In the genomic region with DNA sequence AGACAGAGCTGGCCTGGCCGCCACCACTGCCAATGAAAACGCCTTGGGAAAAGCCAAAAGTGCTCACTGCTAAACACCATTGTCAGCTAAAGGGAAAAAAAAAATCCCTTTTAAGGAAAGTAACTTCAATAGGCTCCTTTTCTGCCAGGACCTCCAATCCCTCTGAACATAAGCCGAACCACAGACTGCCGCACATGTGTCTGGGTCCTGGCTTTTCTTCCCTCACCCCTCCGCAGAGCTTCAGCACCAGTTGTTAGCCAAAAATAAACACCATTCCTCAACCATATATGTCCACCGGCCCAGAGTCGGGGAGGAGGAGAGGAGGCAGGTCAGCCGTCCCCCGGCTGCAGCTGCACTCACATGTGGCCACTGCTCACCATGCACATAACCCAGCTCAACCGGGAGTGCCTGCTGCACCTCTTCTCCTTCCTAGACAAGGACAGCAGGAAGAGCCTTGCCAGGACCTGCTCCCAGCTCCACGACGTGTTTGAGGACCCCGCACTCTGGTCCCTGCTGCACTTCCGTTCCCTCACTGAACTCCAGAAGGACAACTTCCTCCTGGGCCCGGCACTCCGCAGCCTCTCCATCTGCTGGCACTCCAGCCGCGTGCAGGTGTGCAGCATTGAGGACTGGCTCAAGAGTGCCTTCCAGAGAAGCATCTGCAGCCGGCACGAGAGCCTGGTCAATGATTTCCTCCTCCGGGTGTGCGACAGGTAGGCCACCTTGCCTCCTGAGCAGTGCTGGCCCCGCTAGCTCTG, we compare ENCODE assay signal across 8 cellular contexts. TPM values are rescaled to one million over a fixed set of nuclear protein-coding genes. Genes with fewer than 3 reads are reported as not detected.
DNase-seq lines count a peak whose midpoint lies in the region; ATAC-seq and TF ChIP-seq lines count a peak whose summit lies in the region.

A gene with protein sequence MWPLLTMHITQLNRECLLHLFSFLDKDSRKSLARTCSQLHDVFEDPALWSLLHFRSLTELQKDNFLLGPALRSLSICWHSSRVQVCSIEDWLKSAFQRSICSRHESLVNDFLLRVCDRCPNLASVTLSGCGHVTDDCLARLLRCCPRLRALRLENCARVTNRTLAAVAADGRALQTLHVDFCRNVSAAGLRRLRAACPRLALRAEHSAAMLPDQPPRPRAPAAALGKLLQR (plus strand): TSS at position 355 of the 758 bp plus-strand sequence. CDS start 6 bp downstream, at position 361.

- DNase-seq in HFF-Myc (ENCODE audit: extremely low read depth, low read depth) = peak; percentile 35
- DNase-seq in activated CD8-positive, alpha-beta T cell treated with anti-CD3 and anti-CD28 coated beads, Interleukin-2, amount 10 ng/mL, durations not matched to agents 7 days and 5 days = no peak
- peak; percentile 26 for DNase-seq in hepatocyte (ENCODE audit: low spot score)
- no peak for DNase-seq in stimulated activated naive B cell treated with anti-CD40 and anti-IgM and Interleukin-4, amounts not matched to agents 10 μg/mL and 1 μg/mL and 100 μg/mL, for 72 hours
- no peak for DNase-seq in NOMO-1 (lab: John Stamatoyannopoulos, UW; ENCODE audit: unreplicated experiment in 2 of 2)
- DNase-seq in NAMALWA (ENCODE audit: low spot score) = no peak
- no peak for DNase-seq in NCI-H1930 (lab: John Stamatoyannopoulos, UW)
- no peak for DNase-seq in brain microvascular endothelial cell

- POLR2A ChIA-PET in activated CD8-positive, alpha-beta T cell treated with anti-CD3 and anti-CD28 coated beads, Interleukin-2, amount 10 ng/mL, durations not matched to agents 7 days and 5 days (lab: Charles Lee) = interaction anchor here (0.6 to 1.4 kb wide), 3 partner anchors 13 to 307 kb away, joined by 3 to 5 read pairs (median 4); no protein-coding TSS in a partner anchor

- WGBS in hepatocyte (ENCODE audit: low lambda C conversion rate, missing lambda C conversion rate) = 76% methylated on average over 23 of the region's 23 CpGs

- H3K4me2 ChIP-seq in hepatocyte = no peak within 1 kb of the TSS

- H3K4me1 Mint-ChIP-seq in activated CD8-positive, alpha-beta T cell treated with anti-CD3 and anti-CD28 coated beads, Interleukin-2, amount 10 ng/mL, durations not matched to agents 7 days and 5 days (ENCODE audit: low read depth) = peaks cover 68% of the 10 kb centered on the region
- peaks cover 75 to 86% of the 10 kb centered on the region in 2 donors for H3K4me1 Mint-ChIP-seq in stimulated activated naive B cell treated with anti-CD40 and anti-IgM and Interleukin-4, amounts not matched to agents 10 μg/mL and 1 μg/mL and 100 μg/mL, for 72 hours

- peak within 1 kb of the TSS; percentile 60 for H3K27ac Mint-ChIP-seq in activated CD8-positive, alpha-beta T cell treated with anti-CD3 and anti-CD28 coated beads, Interleukin-2, amount 10 ng/mL, durations not matched to agents 7 days and 5 days
- peak within 1 kb of the TSS; percentile 98 for H3K27ac Mint-ChIP-seq in stimulated activated naive B cell treated with anti-CD40 and anti-IgM and Interleukin-4, amounts not matched to agents 10 μg/mL and 1 μg/mL and 100 μg/mL, for 72 hours

- TF ChIP-seq CTCF in HFF-Myc (IDR thresholded peaks at IDR 0.05; ENCODE audit: low read depth, low read length, missing control alignments) = no peak
- no peak for TF ChIP-seq CTCF in hepatocyte (IDR thresholded peaks at IDR 0.05; ENCODE audit: poor library complexity)
- TF ChIP-seq CTCF in brain microvascular endothelial cell (IDR thresholded peaks at IDR 0.05; ENCODE audit: low read depth, low read length, missing control alignments) = no peak

- H3K4me1 ChIP-seq in hepatocyte (ENCODE audit: insufficient read depth) = peaks cover 41% of the 10 kb centered on the region

- in situ Hi-C loops in brain microvascular endothelial cell (cut with HindIII; ENCODE audit: low pct_ligation_motif_present, low sequenced_read_pairs) = no loop called here

- CTCF ChIA-PET in activated CD8-positive, alpha-beta T cell treated with anti-CD3 and anti-CD28 coated beads, Interleukin-2, amount 10 ng/mL, durations not matched to agents 7 days and 5 days (lab: Charles Lee) = interaction anchor here (0.7 to 2.5 kb wide), 6 partner anchors 13 to 130 kb away, joined by 4 to 23 read pairs (median 5); a partner anchor contains a TSS

- H3K4me3 ChIP-seq in HFF-Myc (replicated peaks; ENCODE audit: low read depth, low read length) (no peak within 1 kb of the TSS), hepatocyte (no peak within 1 kb of the TSS), brain microvascular endothelial cell (ENCODE audit: low read depth, low read length) (no peak within 1 kb of the TSS)

- ATAC-seq in activated CD8-positive, alpha-beta T cell treated with anti-CD3 and anti-CD28 coated beads, Interleukin-2, amount 10 ng/mL, durations not matched to agents 7 days and 5 days = no peak
- ATAC-seq in stimulated activated naive B cell treated with anti-CD40 and anti-IgM and Interleukin-4, amounts not matched to agents 10 μg/mL and 1 μg/mL and 100 μg/mL, for 72 hours (replicated peaks) = no peak

- no peaks in the 10 kb centered on the region for H3K9me2 ChIP-seq in hepatocyte (replicated peaks; ENCODE audit: insufficient read depth)

- H4K20me1 ChIP-seq in hepatocyte (ENCODE audit: insufficient read depth, poor library complexity, severe bottlenecking) = no peaks in the 10 kb centered on the region

- H3K36me3 Mint-ChIP-seq in activated CD8-positive, alpha-beta T cell treated with anti-CD3 and anti-CD28 coated beads, Interleukin-2, amount 10 ng/mL, durations not matched to agents 7 days and 5 days (ENCODE audit: low read depth) = peaks cover 23% of the 10 kb centered on the region
- peaks cover 16 to 41% of the 10 kb centered on the region in 2 donors for H3K36me3 Mint-ChIP-seq in stimulated activated naive B cell treated with anti-CD40 and anti-IgM and Interleukin-4, amounts not matched to agents 10 μg/mL and 1 μg/mL and 100 μg/mL, for 72 hours

- H3K27me3 Mint-ChIP-seq in activated CD8-positive, alpha-beta T cell treated with anti-CD3 and anti-CD28 coated beads, Interleukin-2, amount 10 ng/mL, durations not matched to agents 7 days and 5 days (ENCODE audit: low read depth) = no peaks in the 10 kb centered on the region
- no peaks in the 10 kb centered on the region for H3K27me3 Mint-ChIP-seq in stimulated activated naive B cell treated with anti-CD40 and anti-IgM and Interleukin-4, amounts not matched to agents 10 μg/mL and 1 μg/mL and 100 μg/mL, for 72 hours

- H3K9me3 ChIP-seq in hepatocyte (ENCODE audit: low read depth) = no peaks in the 10 kb centered on the region

- H3K9me3 Mint-ChIP-seq in activated CD8-positive, alpha-beta T cell treated with anti-CD3 and anti-CD28 coated beads, Interleukin-2, amount 10 ng/mL, durations not matched to agents 7 days and 5 days (ENCODE audit: insufficient read depth) = no peaks in the 10 kb centered on the region
- peaks cover 0 to 1% of the 10 kb centered on the region in 2 donors for H3K9me3 Mint-ChIP-seq in stimulated activated naive B cell treated with anti-CD40 and anti-IgM and Interleukin-4, amounts not matched to agents 10 μg/mL and 1 μg/mL and 100 μg/mL, for 72 hours

- H2AFZ ChIP-seq in hepatocyte = no peak within 1 kb of the TSS

- H3K27me3 ChIP-seq in hepatocyte (no peaks in the 10 kb centered on the region), brain microvascular endothelial cell (replicated peaks) (no peaks in the 10 kb centered on the region)

- no peak within 1 kb of the TSS for H3K4me3 Mint-ChIP-seq in activated CD8-positive, alpha-beta T cell treated with anti-CD3 and anti-CD28 coated beads, Interleukin-2, amount 10 ng/mL, durations not matched to agents 7 days and 5 days
- peak within 1 kb of the TSS; percentile 53 to 60 for H3K4me3 Mint-ChIP-seq in stimulated activated naive B cell treated with anti-CD40 and anti-IgM and Interleukin-4, amounts not matched to agents 10 μg/mL and 1 μg/mL and 100 μg/mL, for 72 hours

- H3K36me3 ChIP-seq in hepatocyte (replicated peaks; ENCODE audit: insufficient read depth, low read depth) (no peaks in the 10 kb centered on the region), brain microvascular endothelial cell (replicated peaks) (peaks cover 10% of the 10 kb centered on the region)

- H3K79me2 ChIP-seq in hepatocyte = no peaks in the 10 kb centered on the region

- H3K27ac ChIP-seq in hepatocyte = peak within 1 kb of the TSS; percentile 74
- H3K27ac ChIP-seq in brain microvascular endothelial cell = no peak within 1 kb of the TSS

RNA-seq across cellular contexts. Expression of the gene that starts here (rescaled TPM):
- 1 to 10 TPM in 1 of 2 experiments, under 1 TPM in 1; 0.66 to 1.4 TPM for total RNA-seq in activated CD8-positive, alpha-beta T cell treated with anti-CD3 and anti-CD28 coated beads, Interleukin-2, amount 10 ng/mL, durations not matched to agents 7 days and 5 days
- 0.60 and 0.76 TPM in 2 replicates for total RNA-seq in hepatocyte
- 1.3 and 1.4 TPM in 2 replicates for polyA plus RNA-seq in hepatocyte

Comparison
In these comparisons a context has a peak if more than half of its experiments do, and no peak if none do; other contexts are left out.
1. DNase-seq: peak in HFF-Myc (single experiment) and hepatocyte (single experiment); none in activated CD8-positive, alpha-beta T cell treated with anti-CD3 and anti-CD28 coated beads, Interleukin-2, amount 10 ng/mL, durations not matched to agents 7 days and 5 days (single experiment), stimulated activated naive B cell treated with anti-CD40 and anti-IgM and Interleukin-4, amounts not matched to agents 10 μg/mL and 1 μg/mL and 100 μg/mL, for 72 hours (single experiment), NOMO-1 (0 of 2), NAMALWA (single experiment), NCI-H1930 (0 of 2) and brain microvascular endothelial cell (single experiment).